ENCODE assay signal across 1 cellular context in genomic region chr1:16148329-16149092, GRCh38.
TF ChIP-seq lines count a peak whose summit lies in the region.

No MANE protein-coding gene starts in this region.

TF ChIP-seq in IMR-90, 13 proteins besides CTCF, POLR2A, EP300 and RAD21:
- TF ChIP-seq NFE2L2 (IDR thresholded peaks at IDR 0.05; ENCODE audit: low read depth, low read length) (no peak), ELK1 (IDR thresholded peaks at IDR 0.05; ENCODE audit: borderline replicate concordance, low read depth, low read length) (no peak), MAZ (IDR thresholded peaks at IDR 0.05; ENCODE audit: borderline replicate concordance, low read depth, low read length) (no peak), USF2 (IDR thresholded peaks at IDR 0.05; ENCODE audit: low read depth, low read length) (no peak), CEBPB (IDR thresholded peaks at IDR 0.05; ENCODE audit: low read depth, low read length) (no peak), CHD1 (IDR thresholded peaks at IDR 0.05; ENCODE audit: low read depth, low read length) (no peak), SMC3 (IDR thresholded peaks at IDR 0.05; ENCODE audit: low read depth, low read length) (no peak), RCOR1 (IDR thresholded peaks at IDR 0.05; ENCODE audit: insufficient replicate concordance, low read length) (no peak), MAFK (IDR thresholded peaks at IDR 0.05; ENCODE audit: low read depth, low read length) (no peak), RFX5 (IDR thresholded peaks at IDR 0.05; ENCODE audit: low read depth, low read length) (no peak), BHLHE40 (IDR thresholded peaks at IDR 0.05; ENCODE audit: low read depth, low read length) (no peak), MXI1 (IDR thresholded peaks at IDR 0.05; ENCODE audit: borderline replicate concordance, low read depth, low read length) (no peak), FOS (IDR thresholded peaks at IDR 0.05; ENCODE audit: low read depth, low read length) (no peak)
TF ChIP-seq in IMR-90: peak in this region for 0.
